Comparison of ENCODE assay signal across 8 cellular contexts in genomic region chr10:12195603-12196506, GRCh38. TPM values are rescaled to one million over a fixed set of nuclear protein-coding genes. Genes with fewer than 3 reads are reported as not detected.
DNase-seq lines count a peak whose midpoint lies in the region; ATAC-seq and TF ChIP-seq lines count a peak whose summit lies in the region.

Gene CDC123, plus strand, starts transcription at chr10:12196188. Its CDS starts 58 bp downstream, at chr10:12196246.
Gene NUDT5, minus strand, starts transcription at chr10:12195891. Its CDS starts 9,600 bp downstream, at chr10:12186291.

- peak within 1 kb of the TSS; percentile 98 for H3K27ac ChIP-seq in suprapubic skin

- peak in 1 of 2 donors; percentile 53 for TF ChIP-seq POLR2A in suprapubic skin (IDR thresholded peaks at IDR 0.05)

- H3K27me3 Mint-ChIP-seq in activated naive CD4-positive, alpha-beta T cell treated with anti-CD3 and anti-CD28 coated beads, Interleukin-2, amount 50 U/mL, for 24 hours = no peaks in the 10 kb centered on the region

- peaks cover 18% of the 10 kb centered on the region for H3K36me3 ChIP-seq in suprapubic skin

- TF ChIP-seq EP300 in suprapubic skin (IDR thresholded peaks at IDR 0.05) = no peak

- POLR2A ChIA-PET in GM10248 (lab: Yijun Ruan, JAX) = interaction anchor here (0.6 to 0.9 kb wide), 2 partner anchors 10 to 153 kb away, joined by 3 read pairs; no protein-coding TSS in a partner anchor

- peaks cover 51% of the 10 kb centered on the region for H3K4me1 ChIP-seq in suprapubic skin

- H3K4me3 ChIP-seq in suprapubic skin = peak within 1 kb of the TSS; percentile 95

- peaks cover 60% of the 10 kb centered on the region for H3K4me1 Mint-ChIP-seq in activated naive CD4-positive, alpha-beta T cell treated with anti-CD3 and anti-CD28 coated beads, Interleukin-2, amount 50 U/mL, for 24 hours

- peak; percentile 92 for DNase-seq in GM10248 (ENCODE audit: extremely low spot score)
- peak; percentile 46 for DNase-seq in NCI-H1048 (lab: John Stamatoyannopoulos, UW)
- peak; percentile 57 for DNase-seq in glomerular endothelial cell (ENCODE audit: extremely low read depth, low read depth, low spot score)
- peak; percentile 88 for DNase-seq in occipital lobe (lab: John Stamatoyannopoulos, UW)
- peak; percentile 91 to 93 for DNase-seq in suprapubic skin (ENCODE audit: low spot score in 2 of 2)

- H3K36me3 Mint-ChIP-seq in activated naive CD4-positive, alpha-beta T cell treated with anti-CD3 and anti-CD28 coated beads, Interleukin-2, amount 50 U/mL, for 24 hours = peaks cover 15% of the 10 kb centered on the region

- H3K27me3 ChIP-seq in suprapubic skin = no peaks in the 10 kb centered on the region

- TF ChIP-seq CTCF in GM10248 (IDR thresholded peaks at IDR 0.05; ENCODE audit: control extremely low read depth, extremely low read depth, low read depth, missing control alignments) (no peak), suprapubic skin (IDR thresholded peaks at IDR 0.05) (no peak)

- H3K9me3 Mint-ChIP-seq in activated naive CD4-positive, alpha-beta T cell treated with anti-CD3 and anti-CD28 coated beads, Interleukin-2, amount 50 U/mL, for 24 hours = no peaks in the 10 kb centered on the region

- CTCF ChIA-PET in GM10248 (lab: Yijun Ruan, JAX) = interaction anchor here (0.9 to 2.0 kb wide), 8 partner anchors 16 to 516 kb away, joined by 3 to 12 read pairs (median 3); no protein-coding TSS in a partner anchor

- WGBS in suprapubic skin = under 1% methylated on average over 59 of the region's 62 CpGs

- H3K9me3 ChIP-seq in suprapubic skin = no peaks in the 10 kb centered on the region

- ATAC-seq in HG02588 (IDR thresholded peaks at IDR 0.05; ENCODE audit: unreplicated experiment) = peak; percentile 91
- peak; percentile 95 for ATAC-seq in SK-N-SH treated with all-trans-retinoic acid at 6 μM for 48 hours

- H3K4me3 Mint-ChIP-seq in activated naive CD4-positive, alpha-beta T cell treated with anti-CD3 and anti-CD28 coated beads, Interleukin-2, amount 50 U/mL, for 24 hours = peak within 1 kb of the TSS; percentile 98

- H3K27ac Mint-ChIP-seq in activated naive CD4-positive, alpha-beta T cell treated with anti-CD3 and anti-CD28 coated beads, Interleukin-2, amount 50 U/mL, for 24 hours = peak within 1 kb of the TSS; percentile 100

TF ChIP-seq in SK-N-SH treated with all-trans-retinoic acid at 6 μM for 48 hours, 23 proteins besides CTCF, POLR2A, EP300 and RAD21:
- TF ChIP-seq GLIS3 (CRISPR knock-in tag; IDR thresholded peaks at IDR 0.05) = no peak
- TF ChIP-seq TSHZ2 (CRISPR knock-in tag; IDR thresholded peaks at IDR 0.05) = no peak
- TF ChIP-seq BACH2 (CRISPR knock-in tag; IDR thresholded peaks at IDR 0.05; ENCODE audit: borderline replicate concordance) = no peak
- 0 out of 2 replicates have a peak, but pooled peaks have one; percentile 52 for TF ChIP-seq ZNF70 (CRISPR knock-in tag; IDR thresholded peaks at IDR 0.05)
- TF ChIP-seq SNAI2 (CRISPR knock-in tag; IDR thresholded peaks at IDR 0.05) = no peak
- no peak for TF ChIP-seq ARNTL (CRISPR knock-in tag; IDR thresholded peaks at IDR 0.05; ENCODE audit: borderline replicate concordance, low read depth)
- TF ChIP-seq CSDC2 (CRISPR knock-in tag; IDR thresholded peaks at IDR 0.05) = peak; percentile 61; the same call in 1 of the 2 replicates
- TF ChIP-seq ISL1 (CRISPR knock-in tag; IDR thresholded peaks at IDR 0.05) = no peak
- TF ChIP-seq, protein P1, sequence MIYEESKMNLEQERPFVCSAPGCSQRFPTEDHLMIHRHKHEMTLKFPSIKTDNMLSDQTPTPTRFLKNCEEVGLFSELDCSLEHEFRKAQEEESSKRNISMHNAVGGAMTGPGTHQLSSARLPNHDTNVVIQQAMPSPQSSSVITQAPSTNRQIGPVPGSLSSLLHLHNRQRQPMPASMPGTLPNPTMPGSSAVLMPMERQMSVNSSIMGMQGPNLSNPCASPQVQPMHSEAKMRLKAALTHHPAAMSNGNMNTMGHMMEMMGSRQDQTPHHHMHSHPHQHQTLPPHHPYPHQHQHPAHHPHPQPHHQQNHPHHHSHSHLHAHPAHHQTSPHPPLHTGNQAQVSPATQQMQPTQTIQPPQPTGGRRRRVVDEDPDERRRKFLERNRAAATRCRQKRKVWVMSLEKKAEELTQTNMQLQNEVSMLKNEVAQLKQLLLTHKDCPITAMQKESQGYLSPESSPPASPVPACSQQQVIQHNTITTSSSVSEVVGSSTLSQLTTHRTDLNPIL (CRISPR knock-in tag; IDR thresholded peaks at IDR 0.05; ENCODE audit: low read depth) = no peak
- TF ChIP-seq ZFP30 (CRISPR knock-in tag; IDR thresholded peaks at IDR 0.05) = no peak
- TF ChIP-seq PPARA (CRISPR knock-in tag; IDR thresholded peaks at IDR 0.05; ENCODE audit: borderline replicate concordance) = no peak
TF ChIP-seq in SK-N-SH treated with all-trans-retinoic acid at 6 μM for 48 hours: peak in this region for 2.

RNA-seq across cellular contexts. Expression of gene CDC123, which starts in this region (rescaled TPM):
- total RNA-seq in glomerular endothelial cell (105 and 119 TPM in 2 replicates), occipital lobe (105 TPM), suprapubic skin (10 to 100 TPM; 58.1 to 86.7 (median 69.3) TPM)

RNA-seq across cellular contexts. Expression of gene NUDT5, which starts in this region (rescaled TPM):
- total RNA-seq in glomerular endothelial cell (63.9 and 98.4 TPM in 2 replicates), occipital lobe (22.0 TPM), suprapubic skin (10 to 100 TPM; 37.2 to 49.2 (median 41.8) TPM)

Comparison
In these comparisons a context has a peak if more than half of its experiments do, and no peak if none do; other contexts are left out.
1. Peak in every context shown above with its lines: DNase-seq, ATAC-seq, H3K4me3 ChIP-seq and H3K27ac ChIP-seq.